In genomic region chr6:28082939-28083338, GRCh38 we compare ENCODE assay signal across 30 cellular contexts. TPM values are rescaled to one million over a fixed set of nuclear protein-coding genes. Genes with fewer than 3 reads are reported as not detected.
DNase-seq lines count a peak whose midpoint lies in the region; ATAC-seq and TF ChIP-seq lines count a peak whose summit lies in the region.
"Had no signal": no experiment of that assay in that cellular context is flagged by ENCODE, and none has a peak within 500 bp of the region (broad histone marks: within the 10 kb centered on the region; RNA-seq: fewer than 3 reads in every experiment).

No MANE protein-coding gene starts in this region.

- H3K79me2 ChIP-seq in OCI-LY3 (ENCODE audit: low read length), result no peaks in the 10 kb centered on the region

- no peak overlapping the region; the same call in 1 of the 2 replicates for H3K9ac ChIP-seq in OCI-LY3 (ENCODE audit: low read length)

- H3K9me3 ChIP-seq in OCI-LY3 (ENCODE audit: insufficient read depth, low read length), result peaks cover 10% of the 10 kb centered on the region; the same call in 1 of the 2 replicates
- no peaks in the 10 kb centered on the region for H3K9me3 ChIP-seq in uterus
- H3K9me3 ChIP-seq: ovary, right atrium auricular region, SJSA1, tibial nerve had no signal

- no peak for DNase-seq in stimulated activated naive CD8-positive, alpha-beta T cell treated with anti-CD3 and anti-CD28 coated beads, Interleukin-15, Interleukin-2, amounts not matched to agents 100 U/mL and 50 U/mL, for 24 hours
- DNase-seq in kidney tubule cell (ENCODE audit: low spot score) (peak; percentile 6), uterus (no peak)
- DNase-seq: ACHN; activated CD4-positive, alpha-beta T cell treated with anti-CD3 and anti-CD28 coated beads, Interleukin-2, amount 50 U/mL, for 48 hours; activated CD8-positive, alpha-beta memory T cell treated with anti-CD3 and anti-CD28 coated beads, Interleukin-2, amount 50 U/mL, for 4 hours; Calu3; DMS79 treated with DMSO at 0.1 percent for 48 hours; GF-D8; hypothalamus; left lung; NCI-H1417; NCI-H2029 treated with DMSO at 0.1 percent for 48 hours; NCI-H2227 treated with DMSO at 0.1 percent for 48 hours; NCI-H69; ovary; stimulated activated CD4-positive, alpha-beta T cell treated with anti-CD3 and anti-CD28 coated beads, Interleukin-1b, Interleukin-23, amount 100 ng/mL, for 48 hours; stimulated activated CD8-positive, alpha-beta memory T cell treated with anti-CD3 and anti-CD28 coated beads, Interleukin-4, amount 100 ng/mL, for 48 hours; T-cell had no signal

- peaks cover 34% of the 10 kb centered on the region for H3K4me1 Mint-ChIP-seq in stimulated activated naive CD8-positive, alpha-beta T cell treated with anti-CD3 and anti-CD28 coated beads, Interleukin-15, Interleukin-2, amounts not matched to agents 100 ng/mL and 50 ng/mL, for 24 hours (ENCODE audit: low read depth)

- peak overlapping the region; percentile 10 for H3K4me2 ChIP-seq in OCI-LY3 (ENCODE audit: low read length)
- H3K4me2 ChIP-seq: smooth muscle cell had no signal

- H3K27me3 Mint-ChIP-seq in stimulated activated naive CD8-positive, alpha-beta T cell treated with anti-CD3 and anti-CD28 coated beads, Interleukin-15, Interleukin-2, amounts not matched to agents 100 ng/mL and 50 ng/mL, for 24 hours, result no peaks in the 10 kb centered on the region
- H3K27me3 Mint-ChIP-seq: central memory CD8-positive, alpha-beta T cell; T-cell had no signal

- no peak for TF ChIP-seq POLR2A in uterus (IDR thresholded peaks at IDR 0.05)

- no peaks in the 10 kb centered on the region for H4K20me1 ChIP-seq in OCI-LY3 (ENCODE audit: insufficient read depth, low read length)

- H3K27me3 ChIP-seq in OCI-LY3 (ENCODE audit: low read depth, low read length) (no peaks in the 10 kb centered on the region), uterus (no peaks in the 10 kb centered on the region)
- H3K27me3 ChIP-seq: left lung, ovary, right atrium auricular region, SJSA1, tibial nerve had no signal

- H2AFZ ChIP-seq in OCI-LY3 (ENCODE audit: low read depth, low read length), result no peak overlapping the region

- intact Hi-C loops in uterus (cut with DNase I; ENCODE audit: low total_unique reads), result no loop called here

- TF ChIP-seq CTCF in OCI-LY3 (IDR thresholded peaks at IDR 0.05; ENCODE audit: low read depth, low read length) (no peak), uterus (IDR thresholded peaks at IDR 0.05) (no peak)

- H3K4me1 ChIP-seq in OCI-LY3 (ENCODE audit: low read length) (peaks cover 31% of the 10 kb centered on the region), uterus (no peaks in the 10 kb centered on the region)

- ATAC-seq in stimulated activated naive CD8-positive, alpha-beta T cell treated with anti-CD3 and anti-CD28 coated beads, Interleukin-15, Interleukin-2, amounts not matched to agents 100 U/mL and 50 U/mL, for 24 hours, result no peak
- ATAC-seq in HG02678 (IDR thresholded peaks at IDR 0.05; ENCODE audit: unreplicated experiment) (no peak), GM19467 (IDR thresholded peaks at IDR 0.05; ENCODE audit: unreplicated experiment) (no peak), HG02571 (IDR thresholded peaks at IDR 0.05; ENCODE audit: unreplicated experiment) (no peak)
- ATAC-seq: activated CD4-positive, CD25-positive, alpha-beta regulatory T cell treated with anti-CD3 and anti-CD28 coated beads, Interleukin-2, amount 50 U/mL, for 24 hours; left lung; T-cell had no signal

- H3K4me3 ChIP-seq in OCI-LY3 (ENCODE audit: low read length) (0 out of 2 replicates have a peak overlapping the region, but pooled peaks have one; percentile 13), uterus (no peak overlapping the region)
- H3K4me3 ChIP-seq: ovary, right atrium auricular region, SJSA1, smooth muscle cell, tibial nerve had no signal

- peaks cover 41% of the 10 kb centered on the region for H3K36me3 Mint-ChIP-seq in stimulated activated naive CD8-positive, alpha-beta T cell treated with anti-CD3 and anti-CD28 coated beads, Interleukin-15, Interleukin-2, amounts not matched to agents 100 ng/mL and 50 ng/mL, for 24 hours (ENCODE audit: low read depth)

- H3K27ac ChIP-seq in OCI-LY3 (ENCODE audit: low read length) (peak overlapping the region; percentile 97), uterus (no peak overlapping the region)
- H3K27ac ChIP-seq: left lung, ovary, right atrium auricular region, SJSA1, tibial nerve had no signal

- H3K36me3 ChIP-seq in OCI-LY3 (replicated peaks; ENCODE audit: low read depth, low read length), result peaks cover 33% of the 10 kb centered on the region
- no peaks in the 10 kb centered on the region for H3K36me3 ChIP-seq in uterus
- H3K36me3 ChIP-seq: ovary, right atrium auricular region, SJSA1 had no signal

- H3K4me3 Mint-ChIP-seq in stimulated activated naive CD8-positive, alpha-beta T cell treated with anti-CD3 and anti-CD28 coated beads, Interleukin-15, Interleukin-2, amounts not matched to agents 100 ng/mL and 50 ng/mL, for 24 hours, result peak overlapping the region; percentile 96
- H3K4me3 Mint-ChIP-seq: central memory CD8-positive, alpha-beta T cell had no signal

- no peak overlapping the region for H3K27ac Mint-ChIP-seq in stimulated activated naive CD8-positive, alpha-beta T cell treated with anti-CD3 and anti-CD28 coated beads, Interleukin-15, Interleukin-2, amounts not matched to agents 100 ng/mL and 50 ng/mL, for 24 hours
- H3K27ac Mint-ChIP-seq: T-cell had no signal

- peaks cover 10% of the 10 kb centered on the region for H3K9me3 Mint-ChIP-seq in stimulated activated naive CD8-positive, alpha-beta T cell treated with anti-CD3 and anti-CD28 coated beads, Interleukin-15, Interleukin-2, amounts not matched to agents 100 ng/mL and 50 ng/mL, for 24 hours

RNA-seq across cellular contexts. Expression of gene ZNF165, which starts 2.6 kb away (rescaled TPM):
- 1 to 10 TPM in 3 of 4 donors, not detected in 1; 1.1 to 2.1 (median 1.2) TPM for total RNA-seq in uterus

RNA-seq across cellular contexts. Expression of gene ZSCAN16, which starts 41.5 kb away (rescaled TPM):
- 1 to 10 TPM in 3 of 4 donors, not detected in 1; 1.8 to 7.9 (median 5.3) TPM for total RNA-seq in uterus

RNA-seq across cellular contexts. Expression of gene ZKSCAN8, which starts 58.7 kb away (rescaled TPM):
- total RNA-seq in uterus, result 10 to 100 TPM; 17.4 to 48.9 (median 32.5) TPM
